Comparison of ENCODE assay signal across 20 cellular contexts in genomic region chr3:195531683-195532082, GRCh38. TPM values are rescaled to one million over a fixed set of nuclear protein-coding genes. Genes with fewer than 3 reads are reported as not detected.
DNase-seq lines count a peak whose midpoint lies in the region; ATAC-seq and TF ChIP-seq lines count a peak whose summit lies in the region.
"Had no signal": no experiment of that assay in that cellular context is flagged by ENCODE, and none has a peak within 500 bp of the region (broad histone marks: within the 10 kb centered on the region; RNA-seq: fewer than 3 reads in every experiment).

No MANE protein-coding gene starts in this region.

- POLR2A ChIA-PET in CD8-positive, alpha-beta T cell (lab: Charles Lee), result interaction anchor here (2.7 kb wide), 1 partner anchor 11 kb away, joined by 12 read pairs; the partner anchor contains the start of gene PPP1R2

- H3K4me3 ChIP-seq in CD8-positive, alpha-beta T cell (ENCODE audit: low read depth, low read length), result no peak overlapping the region
- H3K4me3 ChIP-seq in psoas muscle, result no peak overlapping the region
- H3K4me3 ChIP-seq: A549, SJCRH30 had no signal

- no peak for DNase-seq in activated T-cell treated with anti-CD3 and anti-CD28 coated beads, Interleukin-2, amount 50 U/mL, for 24 hours
- DNase-seq in activated T-cell treated with anti-CD3 and anti-CD28 coated beads for 4 hours, result no peak
- no peak for DNase-seq in CD8-positive, alpha-beta T cell
- DNase-seq in psoas muscle, result no peak
- no peak for DNase-seq in stimulated activated CD4-positive, alpha-beta T cell treated with anti-CD3 and anti-CD28 coated beads, Interleukin-12 subunit alpha, Interleukin-12 subunit beta, amount 100 ng/mL, for 4 hours
- DNase-seq: Calu3, DMS53, HCEC 1CT, NCI-H1105 treated with DMSO at 0.1 percent for 48 hours, NCI-H2029, NCI-H2171, NCI-H446 treated with DMSO at 0.1 percent for 48 hours, OCI-M1, RPMI8226, SJCRH30 had no signal

- peaks cover 66% of the 10 kb centered on the region for H3K4me1 ChIP-seq in CD8-positive, alpha-beta T cell (ENCODE audit: insufficient read depth, low read length)
- H3K4me1 ChIP-seq in psoas muscle, result peaks cover 62% of the 10 kb centered on the region
- H3K4me1 ChIP-seq: A549, SJCRH30 had no signal

- no peak for TF ChIP-seq CTCF in CD8-positive, alpha-beta T cell (IDR thresholded peaks at IDR 0.05)
- TF ChIP-seq CTCF in psoas muscle (IDR thresholded peaks at IDR 0.05), result no peak

- CTCF ChIA-PET in CD8-positive, alpha-beta T cell (lab: Charles Lee), result interaction anchor here (3.3 to 4.5 kb wide), 2 partner anchors 9 to 261 kb away, joined by 18 to 23 read pairs; partner anchors contain the start of gene XXYLT1

- WGBS in psoas muscle, 3 donors, result 79 to 86% (median 82%) methylated on average over 5 of the region's 5 CpGs

- no peaks in the 10 kb centered on the region for H3K27me3 Mint-ChIP-seq in activated T-cell treated with anti-CD3 and anti-CD28 coated beads, Interleukin-2, amount 50 U/mL, for 24 hours
- no peaks in the 10 kb centered on the region for H3K27me3 Mint-ChIP-seq in CD8-positive, alpha-beta T cell (ENCODE audit: low read depth)
- no peaks in the 10 kb centered on the region for H3K27me3 Mint-ChIP-seq in activated T-helper 17 cell treated with anti-CD3 and anti-CD28 coated beads, Interleukin-2, amount 50 U/mL, for 72 hours

- H3K9me3 ChIP-seq in CD8-positive, alpha-beta T cell (ENCODE audit: low read length), result no peaks in the 10 kb centered on the region
- no peaks in the 10 kb centered on the region for H3K9me3 ChIP-seq in psoas muscle
- H3K9me3 ChIP-seq: A549, SJCRH30 had no signal

- peaks cover 81% of the 10 kb centered on the region for H3K36me3 Mint-ChIP-seq in activated T-cell treated with anti-CD3 and anti-CD28 coated beads, Interleukin-2, amount 50 U/mL, for 24 hours (ENCODE audit: low read depth)
- peaks cover 63% of the 10 kb centered on the region for H3K36me3 Mint-ChIP-seq in CD8-positive, alpha-beta T cell
- peaks cover 92% of the 10 kb centered on the region for H3K36me3 Mint-ChIP-seq in activated T-helper 17 cell treated with anti-CD3 and anti-CD28 coated beads, Interleukin-2, amount 50 U/mL, for 72 hours (ENCODE audit: low read depth)

- intact Hi-C loops in CD8-positive, alpha-beta T cell (cut with DNase I, micrococcal nuclease), result loop anchor here in 1 of 2 experiments (1.0 kb wide), 1 partner anchor 9 kb away; no protein-coding TSS in a partner anchor
- intact Hi-C loops in psoas muscle (cut with DNase I), result loop anchor here in 1 of 2 donors (5.0 kb wide), 1 partner anchor 859 kb away; the partner anchor contains the start of gene LSG1

- ATAC-seq in CD8-positive, alpha-beta T cell, result no peak
- peak; percentile 49 for ATAC-seq in activated T-helper 17 cell treated with anti-CD3 and anti-CD28 coated beads, Interleukin-2, amount 50 U/mL, for 72 hours (replicated peaks)
- ATAC-seq in psoas muscle, result no peak
- no peak for ATAC-seq in GM19455 (IDR thresholded peaks at IDR 0.05; ENCODE audit: unreplicated experiment)
- no peak for ATAC-seq in GM21576 (IDR thresholded peaks at IDR 0.05; ENCODE audit: unreplicated experiment)
- ATAC-seq: A549 had no signal

- H3K27me3 ChIP-seq in CD8-positive, alpha-beta T cell (ENCODE audit: insufficient read depth, low read length), result no peaks in the 10 kb centered on the region
- no peaks in the 10 kb centered on the region for H3K27me3 ChIP-seq in psoas muscle (ENCODE audit: insufficient read depth in 3 of 3, low read length in 2 of 3)
- H3K27me3 ChIP-seq: SJCRH30 had no signal

- H3K4me1 Mint-ChIP-seq in activated T-cell treated with anti-CD3 and anti-CD28 coated beads, Interleukin-2, amount 50 U/mL, for 24 hours (ENCODE audit: low read depth), result peaks cover 83% of the 10 kb centered on the region
- peaks cover 77% of the 10 kb centered on the region for H3K4me1 Mint-ChIP-seq in CD8-positive, alpha-beta T cell (ENCODE audit: low read depth)
- peaks cover 48% of the 10 kb centered on the region for H3K4me1 Mint-ChIP-seq in activated T-helper 17 cell treated with anti-CD3 and anti-CD28 coated beads, Interleukin-2, amount 50 U/mL, for 72 hours

- no peaks in the 10 kb centered on the region for H3K36me3 ChIP-seq in CD8-positive, alpha-beta T cell (ENCODE audit: insufficient read depth, low read length)
- H3K36me3 ChIP-seq in psoas muscle (ENCODE audit: insufficient read depth in 1 of 2, low read depth in 1 of 2), result peaks cover 0 to 16% of the 10 kb centered on the region in 2 donors
- H3K36me3 ChIP-seq: SJCRH30 had no signal

- H3K27ac Mint-ChIP-seq in activated T-cell treated with anti-CD3 and anti-CD28 coated beads, Interleukin-2, amount 50 U/mL, for 24 hours, result peak overlapping the region; percentile 24
- peak overlapping the region; percentile 43 for H3K27ac Mint-ChIP-seq in CD8-positive, alpha-beta T cell
- H3K27ac Mint-ChIP-seq in activated T-helper 17 cell treated with anti-CD3 and anti-CD28 coated beads, Interleukin-2, amount 50 U/mL, for 72 hours, result peak overlapping the region; percentile 6

- no peak overlapping the region for H3K27ac ChIP-seq in CD8-positive, alpha-beta T cell (ENCODE audit: low read depth, low read length)
- H3K27ac ChIP-seq in psoas muscle, result peak overlapping the region; percentile 73
- H3K27ac ChIP-seq: A549, C4-2B, SJCRH30 had no signal

- peaks cover 2% of the 10 kb centered on the region for H3K9me3 Mint-ChIP-seq in activated T-cell treated with anti-CD3 and anti-CD28 coated beads, Interleukin-2, amount 50 U/mL, for 24 hours
- no peaks in the 10 kb centered on the region for H3K9me3 Mint-ChIP-seq in CD8-positive, alpha-beta T cell
- no peaks in the 10 kb centered on the region for H3K9me3 Mint-ChIP-seq in activated T-helper 17 cell treated with anti-CD3 and anti-CD28 coated beads, Interleukin-2, amount 50 U/mL, for 72 hours

- no peak overlapping the region for H3K4me3 Mint-ChIP-seq in activated T-cell treated with anti-CD3 and anti-CD28 coated beads, Interleukin-2, amount 50 U/mL, for 24 hours
- peak overlapping the region; percentile 29 for H3K4me3 Mint-ChIP-seq in CD8-positive, alpha-beta T cell
- peak overlapping the region; percentile 7 for H3K4me3 Mint-ChIP-seq in activated T-helper 17 cell treated with anti-CD3 and anti-CD28 coated beads, Interleukin-2, amount 50 U/mL, for 72 hours

RNA-seq across cellular contexts. Expression of gene PPP1R2, which starts 11.4 kb away (rescaled TPM):
- 100 to 1,000 TPM; 160 to 166 TPM for total RNA-seq in CD8-positive, alpha-beta T cell
- 100 to 1,000 TPM in 1 of 2 donors, 10 to 100 TPM in 1; 78.1 to 101 TPM for total RNA-seq in activated T-helper 17 cell treated with anti-CD3 and anti-CD28 coated beads, Interleukin-2, amount 50 U/mL, for 72 hours
- total RNA-seq in psoas muscle, result 100 to 1,000 TPM in 1 of 4 donors, 10 to 100 TPM in 3; 52.3 to 152 (median 91.5) TPM
- 10 to 100 TPM; 45.0 to 81.9 (median 70.6) TPM for polyA plus RNA-seq in psoas muscle

RNA-seq across cellular contexts. Expression of gene APOD, which starts 52.1 kb away (rescaled TPM):
- total RNA-seq in CD8-positive, alpha-beta T cell, result not detected
- 1 to 10 TPM in 1 of 2 donors, not detected in 1; 4.2 TPM for total RNA-seq in activated T-helper 17 cell treated with anti-CD3 and anti-CD28 coated beads, Interleukin-2, amount 50 U/mL, for 72 hours
- total RNA-seq in psoas muscle, result 100 to 1,000 TPM; 265 to 468 (median 389) TPM
- polyA plus RNA-seq in psoas muscle, result 100 to 1,000 TPM; 304 to 629 (median 370) TPM
- total RNA-seq: Calu3 had no signal

Comparison
In these comparisons a context has a peak if more than half of its experiments do, and no peak if none do; other contexts are left out.
1. RNA of gene APOD, which starts 52.1 kb away (total RNA-seq): 265 to 468 TPM in psoas muscle; 4.2 TPM in activated T-helper 17 cell treated with anti-CD3 and anti-CD28 coated beads, Interleukin-2, amount 50 U/mL, for 72 hours and not detected in CD8-positive, alpha-beta T cell; every median in the first group is over 10 times any median in the second.
2. Peak in every context shown above with its lines, with median percentiles within 50 percentile points of each other: H3K27ac Mint-ChIP-seq.